In genomic region chrX:37405954-37406353, GRCh38 we compare ENCODE assay signal across 16 cellular contexts. TPM values are rescaled to one million over a fixed set of nuclear protein-coding genes. Genes with fewer than 3 reads are reported as not detected.
DNase-seq lines count a peak whose midpoint lies in the region; ATAC-seq lines count a peak whose summit lies in the region.
"Had no signal": no experiment of that assay in that cellular context is flagged by ENCODE, and none has a peak within 500 bp of the region (broad histone marks: within the 10 kb centered on the region; RNA-seq: fewer than 3 reads in every experiment).

No MANE protein-coding gene starts in this region.

- no peak for ATAC-seq in activated CD4-positive, CD25-positive, alpha-beta regulatory T cell treated with anti-CD3 and anti-CD28 coated beads, Interleukin-2, amount 50 U/mL, for 24 hours
- ATAC-seq in HG03135 (IDR thresholded peaks at IDR 0.05; ENCODE audit: unreplicated experiment) = no peak
- ATAC-seq: lower lobe of right lung had no signal

- DNase-seq in EL (peak; percentile 41), NCI-H226 (peak; percentile 36), dedifferentiated amniotic fluid mesenchymal stem cell (ENCODE audit: extremely low spot score) (peak; percentile 28), myocyte (ENCODE audit: low read depth) (peak; percentile 16), NCI-H2171 (lab: John Stamatoyannopoulos, UW) (no peak), cerebellum (ENCODE audit: low spot score) (no peak)
- DNase-seq: DMS79 treated with DMSO at 0.1 percent for 48 hours; effector CD8-positive, alpha-beta T cell; lower lobe of right lung; NCI-H2029 treated with DMSO at 0.1 percent for 48 hours; NCI-H526 treated with DMSO at 0.1 percent for 48 hours; nucleus accumbens; SW 1271; WERI-Rb-1 had no signal

RNA-seq across cellular contexts. Expression of gene PRRG1, which starts 56.8 kb away (rescaled TPM):
- total RNA-seq in myocyte (18.1 and 35.9 TPM in 2 replicates), cerebellum (13.2 TPM)
- polyA plus RNA-seq in myocyte (2012) = 8.7 TPM

Comparison
In these comparisons a context has a peak if more than half of its experiments do, and no peak if none do; other contexts are left out.
1. DNase-seq: peak in EL (single experiment), NCI-H226 (single experiment), dedifferentiated amniotic fluid mesenchymal stem cell (single experiment) and myocyte (single experiment); none in NCI-H2171 (single experiment) and cerebellum (single experiment).